9 cellular contexts compared by ENCODE assay signal in genomic region chrX:70755850-70756249, GRCh38.
DNase-seq lines count a peak whose midpoint lies in the region.
"Had no signal": no experiment of that assay in that cellular context is flagged by ENCODE, and none has a peak within 500 bp of the region (broad histone marks: within the 10 kb centered on the region; RNA-seq: fewer than 3 reads in every experiment).

No MANE protein-coding gene starts in this region.

- H3K27ac ChIP-seq in caudate nucleus (ENCODE audit: low read depth, low read length) = no peak overlapping the region
- H3K27ac ChIP-seq: testis had no signal

- peaks cover 23% of the 10 kb centered on the region for H3K4me1 Mint-ChIP-seq in activated naive CD4-positive, alpha-beta T cell treated with anti-CD3 and anti-CD28 coated beads, Interleukin-2, amount 50 U/mL, for 24 hours

- peak; percentile 0 for DNase-seq in Daoy (ENCODE audit: low read depth)
- DNase-seq in activated CD4-positive, alpha-beta T cell treated with anti-CD3 and anti-CD28 coated beads, Interleukin-2, amount 50 U/mL, for 4 hours = peak; percentile 36 to 39
- DNase-seq in stimulated activated CD4-positive, alpha-beta T cell treated with anti-CD3 and anti-CD28 coated beads, Interleukin-1b, Interleukin-23, amount 100 ng/mL, for 48 hours = peak; percentile 68
- DNase-seq in middle frontal gyrus (ENCODE audit: extremely low spot score, low spot score) = no peak
- DNase-seq in H4 (ENCODE audit: low spot score) = no peak
- DNase-seq in HCEC 1CT = no peak
- DNase-seq in caudate nucleus (lab: John Stamatoyannopoulos, UW) = no peak
- DNase-seq: testis had no signal

- peaks cover 7% of the 10 kb centered on the region for H3K36me3 Mint-ChIP-seq in activated naive CD4-positive, alpha-beta T cell treated with anti-CD3 and anti-CD28 coated beads, Interleukin-2, amount 50 U/mL, for 24 hours

- H3K4me3 Mint-ChIP-seq in activated naive CD4-positive, alpha-beta T cell treated with anti-CD3 and anti-CD28 coated beads, Interleukin-2, amount 50 U/mL, for 24 hours = peak overlapping the region; percentile 19

- H3K27ac Mint-ChIP-seq in activated naive CD4-positive, alpha-beta T cell treated with anti-CD3 and anti-CD28 coated beads, Interleukin-2, amount 50 U/mL, for 24 hours = no peak overlapping the region

- H3K9me3 Mint-ChIP-seq in activated naive CD4-positive, alpha-beta T cell treated with anti-CD3 and anti-CD28 coated beads, Interleukin-2, amount 50 U/mL, for 24 hours = no peaks in the 10 kb centered on the region

- no peaks in the 10 kb centered on the region for H3K27me3 Mint-ChIP-seq in activated naive CD4-positive, alpha-beta T cell treated with anti-CD3 and anti-CD28 coated beads, Interleukin-2, amount 50 U/mL, for 24 hours

Comparison
In these comparisons a context has a peak if more than half of its experiments do, and no peak if none do; other contexts are left out.
1. DNase-seq: peak in Daoy (single experiment), activated CD4-positive, alpha-beta T cell treated with anti-CD3 and anti-CD28 coated beads, Interleukin-2, amount 50 U/mL, for 4 hours (2 of 2) and stimulated activated CD4-positive, alpha-beta T cell treated with anti-CD3 and anti-CD28 coated beads, Interleukin-1b, Interleukin-23, amount 100 ng/mL, for 48 hours (single experiment); none in middle frontal gyrus (single experiment), H4 (single experiment), HCEC 1CT (single experiment) and caudate nucleus (0 of 61).